8 cellular contexts compared by ENCODE assay signal in genomic region chr21:46285761-46286667, GRCh38. TPM values are rescaled to one million over a fixed set of nuclear protein-coding genes. Genes with fewer than 3 reads are reported as not detected.
A peak's percentile ranks its signal among the peaks of the same experiment; 100 is the strongest.
DNase-seq lines count a peak whose midpoint lies in the region; ATAC-seq, FAIRE-seq and TF ChIP-seq lines count a peak whose summit lies in the region.

A gene with protein sequence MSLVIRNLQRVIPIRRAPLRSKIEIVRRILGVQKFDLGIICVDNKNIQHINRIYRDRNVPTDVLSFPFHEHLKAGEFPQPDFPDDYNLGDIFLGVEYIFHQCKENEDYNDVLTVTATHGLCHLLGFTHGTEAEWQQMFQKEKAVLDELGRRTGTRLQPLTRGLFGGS (plus strand): TSS chr21:46286342. CDS start chr21:46286914, 572 bp downstream.

- TF ChIP-seq POLR2A in breast epithelium (IDR thresholded peaks at IDR 0.05) = peak; percentile 57

- H3K36me3 ChIP-seq in WERI-Rb-1 = peaks cover 54% of the 10 kb centered on the region
- H3K36me3 ChIP-seq in breast epithelium = no peaks in the 10 kb centered on the region
- H3K36me3 ChIP-seq in small intestine (ENCODE audit: control insufficient read depth in 2 of 2, insufficient read depth in 2 of 2, low read length in 2 of 2) = peaks cover 2% of the 10 kb centered on the region in 2 donors

- 0% methylated on average over 82 to 108 of the region's 108 CpGs for WGBS in small intestine, 3 donors

- CTCF ChIA-PET in AG04449 (lab: Yijun Ruan, JAX) = interaction anchor here (1.0 to 3.5 kb wide), 6 partner anchors 10 to 316 kb away, joined by 3 to 19 read pairs (median 5); no protein-coding TSS in a partner anchor

- peak within 1 kb of the TSS; percentile 95 for H3K27ac ChIP-seq in WERI-Rb-1
- H3K27ac ChIP-seq in breast epithelium = peak within 1 kb of the TSS; percentile 93 to 98
- peak within 1 kb of the TSS; percentile 91 to 92 for H3K27ac ChIP-seq in small intestine (ENCODE audit: low read depth in 1 of 2, low read length in 1 of 2)

- peak; percentile 83 for ATAC-seq in GM18868 (IDR thresholded peaks at IDR 0.05; ENCODE audit: unreplicated experiment)
- peak; percentile 81 for ATAC-seq in HG03103 (IDR thresholded peaks at IDR 0.05; ENCODE audit: low read depth, unreplicated experiment)

- no peak for DNase-seq in AG04449 (ENCODE audit: low read depth, low spot score)
- DNase-seq in NCI-H2171 treated with DMSO at 0.1 percent for 48 hours (lab: John Stamatoyannopoulos, UW) = peak; percentile 90
- peak; percentile 95 for DNase-seq in WERI-Rb-1
- peak; percentile 79 to 87 for DNase-seq in breast epithelium (ENCODE audit: low spot score in 2 of 2)
- peak; percentile 95 for DNase-seq in iPS-NIHi11 (ENCODE audit: low spot score)
- DNase-seq in small intestine = peak; percentile 88

- H3K9me3 ChIP-seq in WERI-Rb-1 (ENCODE audit: severe bottlenecking) (peaks cover 2% of the 10 kb centered on the region), breast epithelium (no peaks in the 10 kb centered on the region), small intestine (ENCODE audit: control insufficient read depth, low read depth) (no peaks in the 10 kb centered on the region)

- H3K4me1 ChIP-seq in breast epithelium (peaks cover 0 to 29% of the 10 kb centered on the region in 2 donors), small intestine (ENCODE audit: control insufficient read depth in 2 of 2, insufficient read depth in 1 of 2, low read depth in 1 of 2, low read length in 1 of 2) (peaks cover 6 to 17% of the 10 kb centered on the region in 2 donors)

- POLR2A ChIA-PET in AG04449 (lab: Yijun Ruan, JAX) = interaction anchor here (0.6 to 1.2 kb wide), 9 partner anchors 11 to 243 kb away, joined by 3 to 5 read pairs (median 4); a partner anchor contains a TSS

- H3K27me3 ChIP-seq in WERI-Rb-1 (ENCODE audit: insufficient read depth, low read depth, severe bottlenecking) (no peaks in the 10 kb centered on the region), breast epithelium (no peaks in the 10 kb centered on the region), small intestine (ENCODE audit: control insufficient read depth in 2 of 2, insufficient read depth in 2 of 2, low read length in 2 of 2) (no peaks in the 10 kb centered on the region)

- intact Hi-C loops in breast epithelium (cut with DNase I; ENCODE audit: low total_unique reads) = no loop called here

- TF ChIP-seq CTCF in AG04449 (IDR thresholded peaks at IDR 0.05; ENCODE audit: insufficient read depth, low read length, missing control alignments) (peak; percentile 69), WERI-Rb-1 (IDR thresholded peaks at IDR 0.05; ENCODE audit: low read depth, low read length) (peak; percentile 42), breast epithelium (IDR thresholded peaks at IDR 0.05) (peak in 2 of 3 donors; percentile 35 to 43)

- H3K4me3 ChIP-seq in AG04449 (ENCODE audit: low read depth, low read length) = peak within 1 kb of the TSS; percentile 77
- H3K4me3 ChIP-seq in WERI-Rb-1 (ENCODE audit: low read depth, low read length) = peak within 1 kb of the TSS; percentile 96
- H3K4me3 ChIP-seq in breast epithelium = peak within 1 kb of the TSS; percentile 78 to 96 (median 95)
- peak within 1 kb of the TSS; percentile 77 to 78 for H3K4me3 ChIP-seq in small intestine (ENCODE audit: low read depth in 1 of 2, low read length in 2 of 2)

- FAIRE-seq in small intestine (lab: Jason Lieb, UNC) = no peak

RNA-seq across cellular contexts. Expression of the gene that starts here (rescaled TPM):
- 10 to 100 TPM; 15.4 to 22.8 (median 17.3) TPM for total RNA-seq in breast epithelium
- 10 to 100 TPM; 14.7 to 45.7 (median 24.6) TPM for polyA plus RNA-seq in small intestine
